1 cellular context compared by ENCODE assay signal in the genomic region with DNA sequence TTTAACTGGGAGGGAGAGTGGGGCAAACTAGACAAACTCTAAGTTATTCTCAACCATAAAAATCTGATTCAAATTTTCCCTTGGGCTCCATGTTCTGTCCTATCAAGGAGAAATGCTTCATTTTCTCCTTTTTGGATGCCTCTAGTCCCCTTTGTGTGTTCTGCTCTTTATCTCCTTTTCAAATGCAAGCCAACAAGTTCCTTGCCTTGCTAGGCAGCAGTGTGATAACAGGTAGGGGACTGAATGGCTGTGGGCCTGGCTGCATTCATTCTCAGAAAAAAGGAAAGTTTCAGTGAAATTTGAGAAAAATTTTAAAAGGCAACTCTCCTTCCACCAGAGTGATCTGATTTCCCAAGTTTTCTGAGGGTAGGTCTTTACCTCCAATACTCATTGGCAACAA.
TF ChIP-seq lines count a peak whose summit lies in the region.

No MANE protein-coding gene starts in this region.

TF ChIP-seq in GM23338, 12 proteins besides CTCF, POLR2A, EP300 and RAD21 (continued from another document):
- TF ChIP-seq, protein P1, sequence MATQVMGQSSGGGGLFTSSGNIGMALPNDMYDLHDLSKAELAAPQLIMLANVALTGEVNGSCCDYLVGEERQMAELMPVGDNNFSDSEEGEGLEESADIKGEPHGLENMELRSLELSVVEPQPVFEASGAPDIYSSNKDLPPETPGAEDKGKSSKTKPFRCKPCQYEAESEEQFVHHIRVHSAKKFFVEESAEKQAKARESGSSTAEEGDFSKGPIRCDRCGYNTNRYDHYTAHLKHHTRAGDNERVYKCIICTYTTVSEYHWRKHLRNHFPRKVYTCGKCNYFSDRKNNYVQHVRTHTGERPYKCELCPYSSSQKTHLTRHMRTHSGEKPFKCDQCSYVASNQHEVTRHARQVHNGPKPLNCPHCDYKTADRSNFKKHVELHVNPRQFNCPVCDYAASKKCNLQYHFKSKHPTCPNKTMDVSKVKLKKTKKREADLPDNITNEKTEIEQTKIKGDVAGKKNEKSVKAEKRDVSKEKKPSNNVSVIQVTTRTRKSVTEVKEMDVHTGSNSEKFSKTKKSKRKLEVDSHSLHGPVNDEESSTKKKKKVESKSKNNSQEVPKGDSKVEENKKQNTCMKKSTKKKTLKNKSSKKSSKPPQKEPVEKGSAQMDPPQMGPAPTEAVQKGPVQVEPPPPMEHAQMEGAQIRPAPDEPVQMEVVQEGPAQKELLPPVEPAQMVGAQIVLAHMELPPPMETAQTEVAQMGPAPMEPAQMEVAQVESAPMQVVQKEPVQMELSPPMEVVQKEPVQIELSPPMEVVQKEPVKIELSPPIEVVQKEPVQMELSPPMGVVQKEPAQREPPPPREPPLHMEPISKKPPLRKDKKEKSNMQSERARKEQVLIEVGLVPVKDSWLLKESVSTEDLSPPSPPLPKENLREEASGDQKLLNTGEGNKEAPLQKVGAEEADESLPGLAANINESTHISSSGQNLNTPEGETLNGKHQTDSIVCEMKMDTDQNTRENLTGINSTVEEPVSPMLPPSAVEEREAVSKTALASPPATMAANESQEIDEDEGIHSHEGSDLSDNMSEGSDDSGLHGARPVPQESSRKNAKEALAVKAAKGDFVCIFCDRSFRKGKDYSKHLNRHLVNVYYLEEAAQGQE (IDR thresholded peaks at IDR 0.05; ENCODE audit: unreplicated experiment) = no peak
